ENCODE assay signal across 19 cellular contexts in the genomic region with DNA sequence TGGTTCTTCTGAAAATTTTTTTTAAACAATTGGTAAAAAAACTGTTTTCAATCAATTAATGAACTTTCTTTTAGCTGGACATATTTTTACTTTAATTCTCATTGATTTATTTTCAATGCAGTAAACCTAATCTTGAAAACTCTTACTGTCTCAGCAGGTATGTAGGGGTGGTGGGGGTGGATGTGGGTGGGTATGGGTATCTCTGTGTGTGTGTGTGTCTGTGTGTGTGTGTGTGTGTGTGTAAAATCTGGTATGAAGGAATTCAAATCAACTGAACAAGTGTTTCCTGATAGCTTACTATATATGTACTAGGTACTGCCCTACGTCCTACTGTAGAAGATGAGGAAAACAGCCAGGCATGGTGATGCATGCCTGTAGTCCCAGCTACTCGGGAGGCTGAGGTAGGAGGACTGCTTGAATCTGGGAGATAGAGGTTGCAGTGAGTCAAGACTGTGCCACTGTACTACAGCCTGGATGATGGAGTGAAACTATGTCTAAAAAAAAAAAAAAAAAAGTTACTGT.
"Had no signal": no experiment of that assay in that cellular context is flagged by ENCODE, and none has a peak within 500 bp of the region (broad histone marks: within the 10 kb centered on the region; RNA-seq: fewer than 3 reads in every experiment).

No MANE protein-coding gene starts in this region.

- H3K27ac Mint-ChIP-seq: dendritic cell treated with granulocyte-macrophage colony-stimulating factor and Interleukin-4, amounts not matched to agents 40 ng/mL and 50 ng/mL, for 4 days; stimulated activated naive B cell treated with anti-CD40 and anti-IgM and Interleukin-4, amounts not matched to agents 10 μg/mL and 1 μg/mL and 100 μg/mL, for 72 hours; stimulated activated naive CD8-positive, alpha-beta T cell treated with anti-CD3 and anti-CD28 coated beads, Interleukin-15, amount 100 ng/mL, for 72 hours had no signal

- H3K27ac ChIP-seq: epithelial cell of prostate, esophagus squamous epithelium, hepatocyte, neutrophil, testis, tibial nerve had no signal

- H2AFZ ChIP-seq: hepatocyte had no signal

- H3K27me3 ChIP-seq: esophagus squamous epithelium, hepatocyte, neutrophil, testis, tibial nerve had no signal

- H3K9me3 Mint-ChIP-seq: dendritic cell treated with granulocyte-macrophage colony-stimulating factor and Interleukin-4, amounts not matched to agents 40 ng/mL and 50 ng/mL, for 4 days; effector memory CD8-positive, alpha-beta T cell; naive thymus-derived CD4-positive, alpha-beta T cell; stimulated activated naive B cell treated with anti-CD40 and anti-IgM and Interleukin-4, amounts not matched to agents 10 μg/mL and 1 μg/mL and 100 μg/mL, for 72 hours; stimulated activated naive CD8-positive, alpha-beta T cell treated with anti-CD3 and anti-CD28 coated beads, Interleukin-15, amount 100 ng/mL, for 72 hours had no signal

- DNase-seq: effector memory CD8-positive, alpha-beta T cell; esophagus squamous epithelium; head of caudate nucleus; left colon; left ventricle myocardium superior; mesenchymal stem cell; naive thymus-derived CD4-positive, alpha-beta T cell; stimulated activated CD4-positive, alpha-beta T cell treated with anti-CD3 and anti-CD28 coated beads, Interleukin-4, amount 100 ng/mL, for 4 hours; stimulated activated naive B cell treated with anti-CD40 and anti-IgM and Interleukin-4, amounts not matched to agents 10 μg/mL and 1 μg/mL and 100 μg/mL, for 72 hours; stimulated activated naive CD8-positive, alpha-beta T cell treated with anti-CD3 and anti-CD28 coated beads, Interleukin-15, amount 100 ng/mL, for 72 hours; testis had no signal

- H3K4me3 ChIP-seq: esophagus squamous epithelium, hepatocyte, lung, testis, tibial nerve had no signal

- FAIRE-seq: colon had no signal

- H3K4me2 ChIP-seq: hepatocyte had no signal

- H3K4me1 ChIP-seq: esophagus squamous epithelium, testis had no signal

- H3K27me3 Mint-ChIP-seq: dendritic cell treated with granulocyte-macrophage colony-stimulating factor and Interleukin-4, amounts not matched to agents 40 ng/mL and 50 ng/mL, for 4 days; effector memory CD8-positive, alpha-beta T cell; naive thymus-derived CD4-positive, alpha-beta T cell; stimulated activated naive B cell treated with anti-CD40 and anti-IgM and Interleukin-4, amounts not matched to agents 10 μg/mL and 1 μg/mL and 100 μg/mL, for 72 hours; stimulated activated naive CD8-positive, alpha-beta T cell treated with anti-CD3 and anti-CD28 coated beads, Interleukin-15, amount 100 ng/mL, for 72 hours had no signal

- ATAC-seq: effector memory CD8-positive, alpha-beta T cell; left colon; left ventricle myocardium superior; naive thymus-derived CD4-positive, alpha-beta T cell; sciatic nerve; stimulated activated naive B cell treated with anti-CD40 and anti-IgM and Interleukin-4, amounts not matched to agents 10 μg/mL and 1 μg/mL and 100 μg/mL, for 72 hours; stimulated activated naive CD8-positive, alpha-beta T cell treated with anti-CD3 and anti-CD28 coated beads, Interleukin-15, amount 100 ng/mL, for 72 hours had no signal

- H3K9me3 ChIP-seq: esophagus squamous epithelium, neutrophil, testis, tibial nerve had no signal

- H3K36me3 ChIP-seq: esophagus squamous epithelium, neutrophil, tibial nerve had no signal

- H3K4me3 Mint-ChIP-seq: dendritic cell treated with granulocyte-macrophage colony-stimulating factor and Interleukin-4, amounts not matched to agents 40 ng/mL and 50 ng/mL, for 4 days; effector memory CD8-positive, alpha-beta T cell; naive thymus-derived CD4-positive, alpha-beta T cell; stimulated activated naive B cell treated with anti-CD40 and anti-IgM and Interleukin-4, amounts not matched to agents 10 μg/mL and 1 μg/mL and 100 μg/mL, for 72 hours; stimulated activated naive CD8-positive, alpha-beta T cell treated with anti-CD3 and anti-CD28 coated beads, Interleukin-15, amount 100 ng/mL, for 72 hours had no signal
